8 cellular contexts compared by ENCODE assay signal in genomic region chr2:147703171-147703570, GRCh38.
"Had no signal": no experiment of that assay in that cellular context is flagged by ENCODE, and none has a peak within 500 bp of the region (broad histone marks: within the 10 kb centered on the region; RNA-seq: fewer than 3 reads in every experiment).

No MANE protein-coding gene starts in this region.

- H3K4me3 ChIP-seq: GM23338, K562 had no signal

- DNase-seq: H9, HCEC 1CT, IMR-90 had no signal

- H3K4me3 Mint-ChIP-seq: GM23338, H9 had no signal

- H3K4me2 ChIP-seq: GM23338 had no signal

- H3K9me3 Mint-ChIP-seq: GM23338 had no signal

- H3K4me1 Mint-ChIP-seq: GM23338 had no signal

- FAIRE-seq: H1, H54, HTR-8/SVneo, K562 had no signal

- H2AFZ ChIP-seq: GM23338 had no signal

- H3K27ac Mint-ChIP-seq: GM23338, H9 had no signal
